In genomic region chr7:142088022-142088714, GRCh38 we compare ENCODE assay signal across 1 cellular context.
A peak's percentile ranks its signal among the peaks of the same experiment; 100 is the strongest.
TF ChIP-seq lines count a peak whose summit lies in the region.

No MANE protein-coding gene starts in this region.

TF ChIP-seq in liver, 16 proteins besides CTCF, POLR2A, EP300 and RAD21 (continued from another document):
- TF ChIP-seq ZBTB33 (IDR thresholded peaks at IDR 0.05): peak; percentile 54
- peak; percentile 50 to 65 for TF ChIP-seq HNF4A (conservative IDR thresholded peaks at IDR 0.05)
- TF ChIP-seq NR2F2 (IDR thresholded peaks at IDR 0.05): no peak
- peak in 1 of 2 donors; percentile 73 for TF ChIP-seq RXRA (IDR thresholded peaks at IDR 0.05)
- TF ChIP-seq EGR1 (IDR thresholded peaks at IDR 0.05; ENCODE audit: low read depth in 2 of 2): no peak
- peak; percentile 52 for TF ChIP-seq MAX (IDR thresholded peaks at IDR 0.05)
- TF ChIP-seq SP1 (IDR thresholded peaks at IDR 0.05): peak; percentile 43
- no peak for TF ChIP-seq GABPA (IDR thresholded peaks at IDR 0.05 in 1 of 2, conservative IDR thresholded peaks at IDR 0.05 in 1 of 2)
- no peak for TF ChIP-seq REST (IDR thresholded peaks at IDR 0.05)
- TF ChIP-seq HNF4G (IDR thresholded peaks at IDR 0.05): no peak
- no peak for TF ChIP-seq ATF3 (IDR thresholded peaks at IDR 0.05)
- TF ChIP-seq FOXA2 (IDR thresholded peaks at IDR 0.05): peak; percentile 83
- peak in 1 of 2 donors; percentile 70 for TF ChIP-seq JUND (IDR thresholded peaks at IDR 0.05)
